ENCODE assay signal across 15 cellular contexts in genomic region chr2:83058683-83059082, GRCh38.
DNase-seq lines count a peak whose midpoint lies in the region; TF ChIP-seq lines count a peak whose summit lies in the region.
"Had no signal": no experiment of that assay in that cellular context is flagged by ENCODE, and none has a peak within 500 bp of the region (broad histone marks: within the 10 kb centered on the region; RNA-seq: fewer than 3 reads in every experiment).

No MANE protein-coding gene starts in this region.

- peak; percentile 19 for DNase-seq in DMS53 (lab: John Stamatoyannopoulos, UW)
- DNase-seq in DMS53 treated with DMSO at 0.1 percent for 48 hours (lab: John Stamatoyannopoulos, UW; ENCODE audit: unreplicated experiment), result no peak
- peak; percentile 44 for DNase-seq in LHCN-M2 (ENCODE audit: low read depth)
- DNase-seq in SK-N-DZ (ENCODE audit: low spot score), result peak; percentile 8
- DNase-seq in activated naive CD4-positive, alpha-beta T cell treated with anti-CD3 and anti-CD28 coated beads, Interleukin-2, amount 50 U/mL, for 16 hours, result no peak
- no peak for DNase-seq in pons (ENCODE audit: low spot score)
- DNase-seq in uterus, result no peak
- DNase-seq: AML-193; CD4-positive, alpha-beta T cell; DMS79; GF-D8; H9 had no signal

- no peaks in the 10 kb centered on the region for H3K4me1 ChIP-seq in uterus
- H3K4me1 ChIP-seq: A549 had no signal

- no peak overlapping the region for H3K27ac ChIP-seq in uterus
- H3K27ac ChIP-seq: 22Rv1, A549, C4-2B had no signal

- H3K27me3 ChIP-seq in uterus, result no peaks in the 10 kb centered on the region

- intact Hi-C loops in uterus (cut with DNase I; ENCODE audit: low total_unique reads), result no loop called here

- H3K4me3 ChIP-seq in uterus, result no peak overlapping the region
- H3K4me3 ChIP-seq: A549 had no signal

- TF ChIP-seq CTCF in uterus (IDR thresholded peaks at IDR 0.05), result no peak

- no peaks in the 10 kb centered on the region for H3K36me3 ChIP-seq in uterus

- no peak for TF ChIP-seq POLR2A in uterus (IDR thresholded peaks at IDR 0.05)

- H3K9me3 ChIP-seq in uterus, result no peaks in the 10 kb centered on the region

Comparison
In these comparisons a context has a peak if more than half of its experiments do, and no peak if none do; other contexts are left out.
1. DNase-seq: peak in DMS53 (single experiment), LHCN-M2 (single experiment) and SK-N-DZ (single experiment); none in DMS53 treated with DMSO at 0.1 percent for 48 hours (single experiment), activated naive CD4-positive, alpha-beta T cell treated with anti-CD3 and anti-CD28 coated beads, Interleukin-2, amount 50 U/mL, for 16 hours (single experiment), pons (single experiment) and uterus (0 of 2).